In genomic region chr5:9813305-9813704, GRCh38 we compare ENCODE assay signal across 26 cellular contexts.
A peak's percentile ranks its signal among the peaks of the same experiment; 100 is the strongest.
DNase-seq lines count a peak whose midpoint lies in the region; ATAC-seq and FAIRE-seq lines count a peak whose summit lies in the region.
"Had no signal": no experiment of that assay in that cellular context is flagged by ENCODE, and none has a peak within 500 bp of the region (broad histone marks: within the 10 kb centered on the region; RNA-seq: fewer than 3 reads in every experiment).

No MANE protein-coding gene starts in this region.

- H3K27me3 ChIP-seq in MG63: no peaks in the 10 kb centered on the region
- H3K27me3 ChIP-seq: BE2C, BLaER1 had no signal

- H3K9me3 ChIP-seq in MG63: no peaks in the 10 kb centered on the region; the same call in 1 of the 2 replicates
- H3K9me3 ChIP-seq: BE2C, BLaER1 had no signal

- FAIRE-seq in HTR-8/SVneo (lab: Jason Lieb, UNC): peak; percentile 69
- FAIRE-seq: A204.1, GM12878, GM12892, GM19239 had no signal

- H3K36me3 ChIP-seq in MG63: no peaks in the 10 kb centered on the region
- H3K36me3 ChIP-seq: BE2C, BLaER1 had no signal

- DNase-seq in HTR-8/SVneo (ENCODE audit: insufficient read length, low spot score): no peak
- DNase-seq in MG63: peak; percentile 25
- DNase-seq in fibroblast of peridontal ligament (ENCODE audit: extremely low read depth): peak; percentile 14
- no peak for DNase-seq in UCSD-AML1 (lab: John Stamatoyannopoulos, UW; ENCODE audit: unreplicated experiment)
- no peak for DNase-seq in posterior vena cava (ENCODE audit: low spot score)
- DNase-seq: 8988T; ACHN; BE2C; C1 segment of cervical spinal cord; CD4-positive, alpha-beta memory T cell; CD4-positive, CD25-positive, alpha-beta regulatory T cell; CD8-positive, alpha-beta memory T cell; COR-L47; DMS 273 treated with DMSO at 0.1 percent for 48 hours; DMS153; DMS53; DMS79; DND-41; EL; GDM1 had no signal

- no peak for ATAC-seq in HG03108 (IDR thresholded peaks at IDR 0.05; ENCODE audit: unreplicated experiment)
- ATAC-seq: GM12878 had no signal

- intact Hi-C loops in posterior vena cava (cut with DNase I): no loop called here

- no peak overlapping the region for H3K4me3 ChIP-seq in MG63
- H3K4me3 ChIP-seq: BLaER1, GM12878 had no signal

Comparison
In these comparisons a context has a peak if more than half of its experiments do, and no peak if none do; other contexts are left out.
1. DNase-seq: peak in MG63 (single experiment) and fibroblast of peridontal ligament (single experiment); none in HTR-8/SVneo (single experiment), UCSD-AML1 (single experiment) and posterior vena cava (single experiment).